8 cellular contexts compared by ENCODE assay signal in the genomic region with DNA sequence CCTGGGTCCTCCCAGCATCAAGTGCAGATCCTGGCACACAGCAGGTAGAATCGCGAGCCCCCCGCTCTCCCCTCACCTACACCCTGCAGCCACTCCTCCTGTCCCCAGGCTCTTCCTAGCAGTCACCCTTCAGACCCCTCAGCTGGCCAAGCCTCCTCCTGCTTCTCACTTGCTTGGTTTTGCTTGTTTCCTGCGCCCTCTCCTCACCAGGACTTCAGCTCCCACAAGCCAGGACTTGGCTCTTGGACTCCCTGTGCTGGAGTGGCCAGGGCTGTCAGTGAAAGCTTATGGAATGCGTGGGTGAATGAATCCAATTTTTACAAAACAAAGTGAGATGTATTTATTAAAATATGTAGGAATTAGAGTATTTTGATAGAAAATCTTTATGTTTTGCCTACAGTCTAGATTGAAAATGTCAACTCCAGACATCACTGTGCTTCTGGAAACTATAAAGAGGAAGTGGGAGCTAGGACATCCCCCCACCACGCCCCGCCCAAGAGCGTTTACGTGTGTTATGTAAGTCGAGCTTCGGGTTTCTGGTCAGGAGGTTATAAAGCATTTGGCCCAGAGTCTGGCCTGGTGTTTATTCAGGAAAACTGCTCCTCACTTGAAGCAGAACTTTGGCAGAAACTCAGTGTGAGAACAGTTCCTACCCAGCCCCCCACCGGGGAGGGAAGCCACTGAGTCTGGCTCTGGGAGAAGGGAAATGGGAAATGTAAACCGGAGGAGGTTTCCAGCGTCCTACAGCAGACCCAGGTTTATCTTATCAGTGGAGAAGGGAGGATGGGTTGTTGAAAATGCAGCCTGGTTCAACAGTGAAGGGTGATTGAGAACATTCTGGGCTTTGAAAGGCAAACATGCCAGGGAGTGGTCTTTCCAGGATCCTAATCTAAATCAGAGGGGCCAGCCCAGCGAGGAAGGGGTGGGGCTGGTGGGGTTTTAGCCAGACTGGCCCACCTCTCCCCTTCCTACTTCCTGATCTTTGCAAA. TPM values are rescaled to one million over a fixed set of nuclear protein-coding genes. Genes with fewer than 3 reads are reported as not detected.
A peak's percentile ranks its signal among the peaks of the same experiment; 100 is the strongest.
DNase-seq lines count a peak whose midpoint lies in the region; ATAC-seq and TF ChIP-seq lines count a peak whose summit lies in the region.

No MANE protein-coding gene starts in this region.

- peaks cover 28% of the 10 kb centered on the region for H3K4me1 ChIP-seq in BLaER1
- peaks cover 26 to 44% of the 10 kb centered on the region in 2 donors for H3K4me1 ChIP-seq in adrenal gland (replicated peaks in 1 of 2)
- H3K4me1 ChIP-seq in right atrium auricular region: peaks cover 0 to 49% of the 10 kb centered on the region in 2 donors

- H3K27ac ChIP-seq in BLaER1: no peak overlapping the region
- H3K27ac ChIP-seq in adrenal gland: peak overlapping the region; percentile 78 to 87 (median 79)
- H3K27ac ChIP-seq in right atrium auricular region: peak overlapping the region; percentile 88 to 92

- peak overlapping the region; percentile 40 for H3K4me2 ChIP-seq in BLaER1

- no peak for TF ChIP-seq CTCF in LNCaP clone FGC (IDR thresholded peaks at IDR 0.05; ENCODE audit: control insufficient read depth, extremely low read depth, insufficient read depth)
- TF ChIP-seq CTCF in adrenal gland (IDR thresholded peaks at IDR 0.05): no peak
- no peak for TF ChIP-seq CTCF in right atrium auricular region (IDR thresholded peaks at IDR 0.05)

- intact Hi-C loops in adrenal gland (cut with DNase I): no loop called here

- 0 out of 2 replicates have a peak overlapping the region, but pooled peaks have one; percentile 6 for H3K9ac ChIP-seq in BLaER1

- H4K20me1 ChIP-seq in BLaER1: no peaks in the 10 kb centered on the region

- ATAC-seq in GM21367 (IDR thresholded peaks at IDR 0.05; ENCODE audit: unreplicated experiment) (peak; percentile 62), HG03521 (IDR thresholded peaks at IDR 0.05; ENCODE audit: unreplicated experiment) (no peak)

- no peak overlapping the region for H3K4me3 ChIP-seq in BLaER1
- H3K4me3 ChIP-seq in LNCaP clone FGC (ENCODE audit: low read depth, low read length): peak overlapping the region; percentile 35
- H3K4me3 ChIP-seq in adrenal gland: no peak overlapping the region
- peak overlapping the region in 1 of 2 donors; percentile 14 for H3K4me3 ChIP-seq in right atrium auricular region
- H3K4me3 ChIP-seq in skeletal muscle cell (ENCODE audit: low read depth, low read length): no peak overlapping the region

- peak in 1 of 2 donors; percentile 60 for TF ChIP-seq POLR2A in adrenal gland (IDR thresholded peaks at IDR 0.05)

- H3K27me3 ChIP-seq in BLaER1: no peaks in the 10 kb centered on the region
- H3K27me3 ChIP-seq in adrenal gland: no peaks in the 10 kb centered on the region
- H3K27me3 ChIP-seq in right atrium auricular region: no peaks in the 10 kb centered on the region

- H3K9me3 ChIP-seq in BLaER1 (no peaks in the 10 kb centered on the region), adrenal gland (replicated peaks in 1 of 3) (no peaks in the 10 kb centered on the region), right atrium auricular region (no peaks in the 10 kb centered on the region)

- peak; percentile 93 for DNase-seq in LNCaP clone FGC (ENCODE audit: low read depth)
- peak; percentile 72 to 92 (median 80) for DNase-seq in adrenal gland
- DNase-seq in right atrium auricular region (ENCODE audit: low spot score): peak; percentile 94
- DNase-seq in skeletal muscle cell (ENCODE audit: low read depth): peak; percentile 61
- DNase-seq in stimulated activated CD4-positive, alpha-beta T cell treated with anti-CD3 and anti-CD28 coated beads, Interleukin-4, amount 100 ng/mL, for 4 hours: no peak

- WGBS in adrenal gland, 4 donors: 24 to 36% (median 30%) methylated on average over 13 to 15 of the region's 15 CpGs

- no peaks in the 10 kb centered on the region for H3K36me3 ChIP-seq in BLaER1
- H3K36me3 ChIP-seq in adrenal gland (replicated peaks in 1 of 2): no peaks in the 10 kb centered on the region
- no peaks in the 10 kb centered on the region for H3K36me3 ChIP-seq in right atrium auricular region

RNA-seq across cellular contexts. Expression of a gene that starts 8.8 kb away (rescaled TPM):
- total RNA-seq in adrenal gland: 100 to 1,000 TPM; 302 to 536 (median 428) TPM
- 100 to 1,000 TPM in 2 of 3 donors, 10 to 100 TPM in 1; 52.2 to 263 (median 138) TPM for polyA plus RNA-seq in adrenal gland
- 100 to 1,000 TPM; 157 to 158 TPM for total RNA-seq in right atrium auricular region

Comparison
In these comparisons a context has a peak if more than half of its experiments do, and no peak if none do; other contexts are left out.
1. DNase-seq: peak in LNCaP clone FGC (single experiment), adrenal gland (7 of 7), right atrium auricular region (single experiment) and skeletal muscle cell (single experiment); none in stimulated activated CD4-positive, alpha-beta T cell treated with anti-CD3 and anti-CD28 coated beads, Interleukin-4, amount 100 ng/mL, for 4 hours (0 of 2).